In the genomic region with DNA sequence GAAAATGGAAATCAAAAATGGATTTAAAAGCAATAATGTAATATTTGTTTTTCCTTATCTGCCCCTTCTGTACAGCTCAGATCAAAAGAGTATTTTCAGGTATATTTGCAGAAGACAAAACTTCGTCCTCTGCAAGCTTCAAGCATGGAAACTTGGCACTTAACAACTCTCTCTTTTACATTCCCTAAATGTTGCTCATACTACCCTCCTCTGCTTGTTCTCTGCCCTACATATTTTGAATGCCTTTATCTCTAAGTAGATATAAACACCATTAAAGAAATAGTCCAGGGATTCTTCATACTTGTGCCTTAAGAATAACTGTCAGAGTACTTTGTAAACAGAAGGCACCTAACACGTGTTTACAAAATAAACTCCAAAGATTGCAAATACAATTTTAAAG, we compare ENCODE assay signal across 14 cellular contexts. TPM values are rescaled to one million over a fixed set of nuclear protein-coding genes. Genes with fewer than 3 reads are reported as not detected.
A peak's percentile ranks its signal among the peaks of the same experiment; 100 is the strongest.
DNase-seq lines count a peak whose midpoint lies in the region; ATAC-seq, FAIRE-seq and TF ChIP-seq lines count a peak whose summit lies in the region.
"Had no signal": no experiment of that assay in that cellular context is flagged by ENCODE, and none has a peak within 500 bp of the region (broad histone marks: within the 10 kb centered on the region; RNA-seq: fewer than 3 reads in every experiment).

No MANE protein-coding gene starts in this region.

- H2AK9ac ChIP-seq in IMR-90 (replicated peaks; ENCODE audit: low read depth, low read length, poor library complexity), result no peak overlapping the region

- TF ChIP-seq RAD21 in IMR-90 (IDR thresholded peaks at IDR 0.05; ENCODE audit: low read length), result no peak

- H4K91ac ChIP-seq in IMR-90 (ENCODE audit: insufficient read depth, low read depth, low read length), result no peak overlapping the region

- no TSS peak for BruUV-seq in IMR-90 (replicated peaks; lab: Mats Ljungman, UMichigan)

- H2BK15ac ChIP-seq in IMR-90 (ENCODE audit: low read depth, low read length), result no peak overlapping the region

- no peak overlapping the region for H3K27ac Mint-ChIP-seq in activated CD4-positive, alpha-beta T cell treated with anti-CD3 and anti-CD28 coated beads for 36 hours
- H3K27ac Mint-ChIP-seq: activated naive CD8-positive, alpha-beta T cell treated with anti-CD3 and anti-CD28 coated beads, Interleukin-2, amount 50 U/mL, for 24 hours; immature natural killer cell; stimulated activated naive CD8-positive, alpha-beta T cell treated with anti-CD3 and anti-CD28 coated beads, Interleukin-15, amount 100 ng/mL, for 72 hours had no signal

- H3K9ac ChIP-seq in IMR-90 (ENCODE audit: low read depth, low read length) (no peak overlapping the region), keratinocyte (ENCODE audit: control insufficient read depth, extremely low read depth, insufficient read depth, low read length) (no peak overlapping the region)

- no peaks in the 10 kb centered on the region for H3K36me3 Mint-ChIP-seq in activated CD4-positive, alpha-beta T cell treated with anti-CD3 and anti-CD28 coated beads for 36 hours (ENCODE audit: low read depth)
- H3K36me3 Mint-ChIP-seq: immature natural killer cell had no signal

- no peak overlapping the region for H2BK120ac ChIP-seq in IMR-90 (ENCODE audit: low read depth, low read length)

- TF ChIP-seq CTCF in IMR-90 (conservative IDR thresholded peaks at IDR 0.05; ENCODE audit: low read depth, low read length) (no peak), keratinocyte (optimal IDR thresholded peaks at IDR 0.05 in 1 of 3, IDR thresholded peaks at IDR 0.05 in 1 of 3, conservative IDR thresholded peaks at IDR 0.05 in 1 of 3; ENCODE audit: extremely low read depth in 1 of 3, insufficient read depth in 2 of 3, low read length in 3 of 3) (no peak), upper lobe of right lung (IDR thresholded peaks at IDR 0.05) (no peak)

- H3K4me3 ChIP-seq in IMR-90 (ENCODE audit: insufficient read depth, low read depth, low read length), result no peak overlapping the region
- no peak overlapping the region for H3K4me3 ChIP-seq in keratinocyte (ENCODE audit: control insufficient read depth in 2 of 3, extremely low read depth in 1 of 3, insufficient read depth in 2 of 3, low read depth in 1 of 3, low read length in 3 of 3)
- H3K4me3 ChIP-seq in upper lobe of right lung, result no peak overlapping the region

- no peaks in the 10 kb centered on the region for H3K79me2 ChIP-seq in keratinocyte (ENCODE audit: control insufficient read depth, insufficient read depth, low read length)

- H3K27ac ChIP-seq in IMR-90 (ENCODE audit: insufficient read depth, low read length), result no peak overlapping the region
- H3K27ac ChIP-seq in keratinocyte (ENCODE audit: control insufficient read depth, insufficient read depth, low read length), result peak overlapping the region; percentile 76
- peak overlapping the region; percentile 31 for H3K27ac ChIP-seq in upper lobe of right lung

- peaks cover 3% of the 10 kb centered on the region for H3K9me3 Mint-ChIP-seq in activated CD4-positive, alpha-beta T cell treated with anti-CD3 and anti-CD28 coated beads for 36 hours (ENCODE audit: low read depth)

- H3K14ac ChIP-seq in IMR-90 (replicated peaks; ENCODE audit: low read depth, low read length), result no peak overlapping the region

- dilution Hi-C loops in IMR-90 (cut with HindIII; ENCODE audit: low sequenced_read_pairs, unreplicated experiment), result no loop called here
- dilution Hi-C loops in keratinocyte (cut with MboI; ENCODE audit: extremely low pct_ligation_motif_present, low sequenced_read_pairs), result no loop called here

- peaks cover 10% of the 10 kb centered on the region for H3K4me1 ChIP-seq in IMR-90 (ENCODE audit: control insufficient read depth, insufficient read depth, low read length)
- H3K4me1 ChIP-seq in keratinocyte (ENCODE audit: control insufficient read depth, extremely low read depth, insufficient read depth, low read length), result peaks cover 23% of the 10 kb centered on the region
- H3K4me1 ChIP-seq in upper lobe of right lung, result peaks cover 14% of the 10 kb centered on the region

- H3K27me3 ChIP-seq in IMR-90 (ENCODE audit: control insufficient read depth, insufficient read depth, low read length) (no peaks in the 10 kb centered on the region), keratinocyte (ENCODE audit: control insufficient read depth, extremely low read depth, insufficient read depth, low read length) (no peaks in the 10 kb centered on the region), upper lobe of right lung (no peaks in the 10 kb centered on the region)

- no peak overlapping the region for H4K5ac ChIP-seq in IMR-90 (ENCODE audit: low read depth, low read length)

- H2BK20ac ChIP-seq in IMR-90 (ENCODE audit: low read depth, low read length), result no peak overlapping the region

- peak overlapping the region; percentile 64 for H3K4me2 ChIP-seq in IMR-90 (ENCODE audit: low read depth, low read length)
- peak overlapping the region; percentile 49 for H3K4me2 ChIP-seq in keratinocyte (ENCODE audit: control insufficient read depth, extremely low read depth, insufficient read depth, low read depth, low read length)

- H3K18ac ChIP-seq in IMR-90 (ENCODE audit: low read depth, low read length), result no peak overlapping the region

- no peak overlapping the region for H3K56ac ChIP-seq in IMR-90 (ENCODE audit: extremely low read depth, insufficient read depth, low read length)

- H3K36me3 ChIP-seq in IMR-90 (ENCODE audit: control insufficient read depth, insufficient read depth, low read length) (no peaks in the 10 kb centered on the region), keratinocyte (ENCODE audit: control insufficient read depth in 2 of 2, extremely low read depth in 1 of 2, insufficient read depth in 2 of 2, low read length in 2 of 2) (no peaks in the 10 kb centered on the region), upper lobe of right lung (no peaks in the 10 kb centered on the region)

- H4K20me1 ChIP-seq in IMR-90 (ENCODE audit: insufficient read depth, low read length) (no peaks in the 10 kb centered on the region), keratinocyte (ENCODE audit: control insufficient read depth, extremely low read depth, insufficient read depth, low read length) (no peaks in the 10 kb centered on the region)

- no peak for TF ChIP-seq POLR2A in IMR-90 (IDR thresholded peaks at IDR 0.05; ENCODE audit: low read depth, low read length)

- no peak overlapping the region; a peak in 1 of 4 replicates for H4K8ac ChIP-seq in IMR-90 (ENCODE audit: low read depth in 2 of 2, low read length in 2 of 2)

- H2BK5ac ChIP-seq in IMR-90 (ENCODE audit: low read depth, low read length, poor library complexity, severe bottlenecking), result peak overlapping the region; percentile 64

- CTCF ChIA-PET in IMR-90 (lab: Yijun Ruan, JAX), result interaction anchor here (1.4 kb wide), 1 partner anchor 17 kb away, joined by 6 read pairs; no protein-coding TSS in a partner anchor
- CTCF ChIA-PET in activated CD4-positive, alpha-beta T cell treated with anti-CD3 and anti-CD28 coated beads for 36 hours (lab: Charles Lee), result no interaction called here

- intact Hi-C loops in IMR-90 (cut with micrococcal nuclease) (loop anchor here (1.0 kb wide), 1 partner anchor 19 kb away; a partner anchor contains a TSS), upper lobe of right lung (cut with DNase I) (no loop called here)
- intact Hi-C loops in activated CD4-positive, alpha-beta T cell treated with anti-CD3 and anti-CD28 coated beads for 36 hours (cut with DNase I, micrococcal nuclease), result no loop called here

- no peak overlapping the region for H3K4me3 Mint-ChIP-seq in activated CD4-positive, alpha-beta T cell treated with anti-CD3 and anti-CD28 coated beads for 36 hours
- H3K4me3 Mint-ChIP-seq: activated naive CD8-positive, alpha-beta T cell treated with anti-CD3 and anti-CD28 coated beads, Interleukin-2, amount 50 U/mL, for 24 hours; immature natural killer cell; stimulated activated naive CD8-positive, alpha-beta T cell treated with anti-CD3 and anti-CD28 coated beads, Interleukin-15, amount 100 ng/mL, for 72 hours had no signal

- H3K23ac ChIP-seq in IMR-90 (ENCODE audit: low read depth, low read length), result no peak overlapping the region

- H3K9me3 ChIP-seq in IMR-90 (ENCODE audit: control insufficient read depth, insufficient read depth, low read length) (no peaks in the 10 kb centered on the region), keratinocyte (ENCODE audit: control insufficient read depth, low read depth, low read length) (no peaks in the 10 kb centered on the region), upper lobe of right lung (no peaks in the 10 kb centered on the region)

- WGBS in IMR-90 (ENCODE audit: extremely low coverage in 2 of 2, insufficient read length in 1 of 2), 2 experiments, result no CpG with 5 or more reads among the region's 2 CpGs

- no peak overlapping the region for H3K4ac ChIP-seq in IMR-90 (ENCODE audit: low read depth, low read length)

- DNase-seq in IMR-90 (peak; percentile 84), dedifferentiated amniotic fluid mesenchymal stem cell (ENCODE audit: extremely low spot score) (peak; percentile 79), keratinocyte (ENCODE audit: low read depth, low spot score) (no peak), upper lobe of right lung (no peak)
- no peak for DNase-seq in activated CD4-positive, CD25-positive, alpha-beta regulatory T cell (lab: John Stamatoyannopoulos, UW)
- DNase-seq in activated CD4-positive, alpha-beta T cell treated with anti-CD3 and anti-CD28 coated beads for 36 hours, result no peak
- DNase-seq: activated naive CD8-positive, alpha-beta T cell treated with anti-CD3 and anti-CD28 coated beads, Interleukin-2, amount 50 U/mL, for 24 hours; DMS79; immature natural killer cell; Karpas-422; stimulated activated CD4-positive, alpha-beta T cell treated with anti-CD3 and anti-CD28 coated beads, Interleukin-2, amount 100 ng/mL, for 48 hours; stimulated activated naive CD8-positive, alpha-beta T cell treated with anti-CD3 and anti-CD28 coated beads, Interleukin-15, amount 100 ng/mL, for 72 hours; T1000 had no signal

- no peak overlapping the region for H2AFZ ChIP-seq in IMR-90 (replicated peaks; ENCODE audit: low read length, poor library complexity)
- H2AFZ ChIP-seq in keratinocyte (ENCODE audit: control insufficient read depth, low read length), result no peak overlapping the region

- peak; percentile 94 for ATAC-seq in IMR-90 (ENCODE audit: low read depth)
- peak; percentile 84 for ATAC-seq in upper lobe of right lung
- ATAC-seq in HG02798 (IDR thresholded peaks at IDR 0.05; ENCODE audit: poor library complexity, unreplicated experiment), result no peak
- no peak for ATAC-seq in activated CD4-positive, alpha-beta T cell treated with anti-CD3 and anti-CD28 coated beads for 36 hours
- ATAC-seq: activated naive CD8-positive, alpha-beta T cell treated with anti-CD3 and anti-CD28 coated beads, Interleukin-2, amount 50 U/mL, for 24 hours; stimulated activated naive CD8-positive, alpha-beta T cell treated with anti-CD3 and anti-CD28 coated beads, Interleukin-15, amount 100 ng/mL, for 72 hours had no signal

- in situ Hi-C loops in IMR-90 (cut with MboI; ENCODE audit: low sequenced_read_pairs), result no loop called here

- peaks cover 22% of the 10 kb centered on the region for H3K27me3 Mint-ChIP-seq in activated CD4-positive, alpha-beta T cell treated with anti-CD3 and anti-CD28 coated beads for 36 hours

- H3K79me1 ChIP-seq in IMR-90 (ENCODE audit: low read depth in 1 of 2, low read length in 2 of 2), result no peaks in the 10 kb centered on the region

- H2AK5ac ChIP-seq in IMR-90 (ENCODE audit: low read depth, low read length), result no peak overlapping the region

- H3K4me1 Mint-ChIP-seq in activated CD4-positive, alpha-beta T cell treated with anti-CD3 and anti-CD28 coated beads for 36 hours, result no peaks in the 10 kb centered on the region
- H3K4me1 Mint-ChIP-seq: activated naive CD8-positive, alpha-beta T cell treated with anti-CD3 and anti-CD28 coated beads, Interleukin-2, amount 50 U/mL, for 24 hours; immature natural killer cell; stimulated activated naive CD8-positive, alpha-beta T cell treated with anti-CD3 and anti-CD28 coated beads, Interleukin-15, amount 100 ng/mL, for 72 hours had no signal

- peak; percentile 71 for FAIRE-seq in keratinocyte (lab: Jason Lieb, UNC)

- POLR2A ChIA-PET in IMR-90 (lab: Charles Lee; ENCODE audit: unreplicated experiment), result no interaction called here
- POLR2A ChIA-PET in activated CD4-positive, alpha-beta T cell treated with anti-CD3 and anti-CD28 coated beads for 36 hours (lab: Charles Lee), result no interaction called here

- H3K9me1 ChIP-seq in IMR-90 (ENCODE audit: insufficient read depth, low read length), result 0 out of 2 replicates have a peak, but pooled peaks cover 3% of the 10 kb centered on the region
- H3K9me1 ChIP-seq in keratinocyte (ENCODE audit: control insufficient read depth, extremely low read depth, insufficient read depth, low read length), result no peaks in the 10 kb centered on the region

RNA-seq across cellular contexts. Expression of a gene that starts 19.2 kb away (rescaled TPM):
- total RNA-seq in IMR-90 (2012; rRNA removed), result 12.4 and 21.4 TPM in 2 replicates
- polyA plus RNA-seq in IMR-90 (2012; rRNA removed), result 4.1 and 4.9 TPM in 2 replicates
- polyA plus RNA-seq in IMR-90 (2012; cell fraction: cytosol; rRNA removed), result 0.42 and 0.67 TPM in 2 replicates
- 0.27 and 2.8 TPM in 2 replicates for polyA plus RNA-seq in IMR-90 (2012; cell fraction: nucleus; rRNA removed; ENCODE audit: low replicate concordance)
- 5.0 to 13.9 TPM (median 8.5 TPM) in 3 replicates for polyA plus RNA-seq in keratinocyte
- 11.0 TPM for polyA plus RNA-seq in keratinocyte (2011; ENCODE audit: low read depth)
- polyA plus RNA-seq in keratinocyte (2011; cell fraction: cytosol; rRNA removed), result 3.5 and 6.2 TPM in 2 replicates
- polyA plus RNA-seq in keratinocyte (2011; cell fraction: nucleus; rRNA removed), result 5.9 and 8.6 TPM in 2 replicates
- polyA plus RNA-seq in keratinocyte (2012; ENCODE audit: low replicate concordance), result 3.1 and 11.4 TPM in 2 replicates
- 2.9 to 14.8 TPM (median 4.6 TPM) in 3 replicates for polyA minus RNA-seq in keratinocyte
- polyA minus RNA-seq in keratinocyte (2011; cell fraction: cytosol; rRNA and poly(A)+ RNA removed), result 4.8 TPM
- 4.9 and 9.6 TPM in 2 replicates for polyA minus RNA-seq in keratinocyte (2011; cell fraction: nucleus; rRNA and poly(A)+ RNA removed)
- total RNA-seq in upper lobe of right lung, result 7.8 TPM
- total RNA-seq in activated CD4-positive, alpha-beta T cell treated with anti-CD3 and anti-CD28 coated beads for 36 hours, result 10 to 100 TPM; 78.4 to 84.5 TPM

Comparison
In these comparisons a context has a peak if more than half of its experiments do, and no peak if none do; other contexts are left out.
1. ATAC-seq: peak in IMR-90 (single experiment) and upper lobe of right lung (single experiment); none in HG02798 (single experiment) and activated CD4-positive, alpha-beta T cell treated with anti-CD3 and anti-CD28 coated beads for 36 hours (single experiment).
2. DNase-seq: peak in IMR-90 (single experiment) and dedifferentiated amniotic fluid mesenchymal stem cell (single experiment); none in keratinocyte (single experiment), upper lobe of right lung (single experiment), activated CD4-positive, CD25-positive, alpha-beta regulatory T cell (0 of 4) and activated CD4-positive, alpha-beta T cell treated with anti-CD3 and anti-CD28 coated beads for 36 hours (single experiment).